In genomic region chr2:160091381-160091780, GRCh38 we compare ENCODE assay signal across 20 cellular contexts. TPM values are rescaled to one million over a fixed set of nuclear protein-coding genes. Genes with fewer than 3 reads are reported as not detected.
A peak's percentile ranks its signal among the peaks of the same experiment; 100 is the strongest.
DNase-seq lines count a peak whose midpoint lies in the region; ATAC-seq and TF ChIP-seq lines count a peak whose summit lies in the region.
"Had no signal": no experiment of that assay in that cellular context is flagged by ENCODE, and none has a peak within 500 bp of the region (broad histone marks: within the 10 kb centered on the region; RNA-seq: fewer than 3 reads in every experiment).

No MANE protein-coding gene starts in this region.

- intact Hi-C loops in IMR-90 (cut with micrococcal nuclease) = no loop called here
- intact Hi-C loops in CD4-positive, alpha-beta memory T cell (cut with micrococcal nuclease) = no loop called here

- no peak overlapping the region for H3K9ac ChIP-seq in IMR-90 (ENCODE audit: low read depth, low read length)

- H2BK20ac ChIP-seq in IMR-90 (ENCODE audit: low read depth, low read length) = no peak overlapping the region

- no TSS peak for BruUV-seq in IMR-90 (replicated peaks; lab: Mats Ljungman, UMichigan)

- no peak overlapping the region for H2BK15ac ChIP-seq in IMR-90 (ENCODE audit: low read depth, low read length)

- peaks cover 25% of the 10 kb centered on the region for H3K9me3 ChIP-seq in IMR-90 (ENCODE audit: control insufficient read depth, insufficient read depth, low read length)
- H3K9me3 ChIP-seq in CD4-positive, alpha-beta memory T cell (ENCODE audit: control insufficient read depth in 1 of 2, low read length in 2 of 2) = peaks cover 0 to 18% of the 10 kb centered on the region in 2 donors

- no peaks in the 10 kb centered on the region for H3K9me1 ChIP-seq in IMR-90 (ENCODE audit: insufficient read depth, low read length)

- H3K14ac ChIP-seq in IMR-90 (replicated peaks; ENCODE audit: low read depth, low read length) = no peak overlapping the region

- H3K4me2 ChIP-seq in IMR-90 (ENCODE audit: low read depth, low read length) = no peak overlapping the region

- H2BK120ac ChIP-seq in IMR-90 (ENCODE audit: low read depth, low read length) = no peak overlapping the region

- no peak overlapping the region for H2AFZ ChIP-seq in IMR-90 (replicated peaks; ENCODE audit: low read length, poor library complexity)

- DNase-seq in AG09309 (ENCODE audit: low read depth) (peak; percentile 24), IMR-90 (peak; percentile 54), choroid plexus epithelial cell (ENCODE audit: low read depth) (peak; percentile 26), glomerular visceral epithelial cell (ENCODE audit: extremely low spot score) (peak; percentile 21), NCI-H2107 treated with DMSO at 0.1 percent for 48 hours (lab: John Stamatoyannopoulos, UW; ENCODE audit: unreplicated experiment) (no peak), immature natural killer cell (no peak), GM13977 (ENCODE audit: low spot score) (no peak)
- DNase-seq in CD4-positive, alpha-beta memory T cell = no peak
- DNase-seq: activated CD4-positive, alpha-beta T cell treated with anti-CD3 and anti-CD28 coated beads for 36 hours; activated gamma-delta T cell treated with Interleukin-2 at 50 U/mL for 16 hours; anterior cingulate cortex; Caco-2; dorsolateral prefrontal cortex; NCI-H2081; NCI-H524; psoas muscle had no signal

- H3K4me3 ChIP-seq in AG09309 (ENCODE audit: control insufficient read depth, low read depth, low read length) = no peak overlapping the region
- H3K4me3 ChIP-seq in IMR-90 (ENCODE audit: insufficient read depth, low read depth, low read length) = no peak overlapping the region
- H3K4me3 ChIP-seq in choroid plexus epithelial cell (ENCODE audit: low read depth, low read length) = no peak overlapping the region
- H3K4me3 ChIP-seq in CD4-positive, alpha-beta memory T cell (ENCODE audit: low read length in 2 of 2) = no peak overlapping the region
- H3K4me3 ChIP-seq: dorsolateral prefrontal cortex, lung, psoas muscle, SJSA1 had no signal

- dilution Hi-C loops in IMR-90 (cut with HindIII; ENCODE audit: low sequenced_read_pairs, unreplicated experiment) = no loop called here

- no peak overlapping the region for H3K4ac ChIP-seq in IMR-90 (ENCODE audit: low read depth, low read length)

- peaks cover 7 to 13% of the 10 kb centered on the region in 2 donors for H3K36me3 Mint-ChIP-seq in CD4-positive, alpha-beta memory T cell
- peaks cover 4 to 26% (median 13%) of the 10 kb centered on the region in 3 donors for H3K36me3 Mint-ChIP-seq in immature natural killer cell

- no peak overlapping the region for H2AK9ac ChIP-seq in IMR-90 (replicated peaks; ENCODE audit: low read depth, low read length, poor library complexity)

- ATAC-seq in IMR-90 (ENCODE audit: low read depth) = 0 out of 2 replicates have a peak, but pooled peaks have one; percentile 17
- ATAC-seq: activated CD4-positive, alpha-beta T cell treated with anti-CD3 and anti-CD28 coated beads for 36 hours; psoas muscle had no signal

- H4K8ac ChIP-seq in IMR-90 (ENCODE audit: low read depth in 2 of 2, low read length in 2 of 2) = no peak overlapping the region

- peaks cover 9 to 82% (median 58%) of the 10 kb centered on the region in 8 donors for H3K9me3 Mint-ChIP-seq in CD4-positive, alpha-beta memory T cell
- H3K9me3 Mint-ChIP-seq in immature natural killer cell = peaks cover 29 to 66% (median 43%) of the 10 kb centered on the region in 6 donors

- H2AK5ac ChIP-seq in IMR-90 (ENCODE audit: low read depth, low read length) = no peak overlapping the region

- POLR2A ChIA-PET in IMR-90 (lab: Charles Lee; ENCODE audit: unreplicated experiment) = no interaction called here
- POLR2A ChIA-PET in CD4-positive, alpha-beta memory T cell (lab: Charles Lee; ENCODE audit: partially characterized antibody) = no interaction called here

- H3K18ac ChIP-seq in IMR-90 (ENCODE audit: low read depth, low read length) = no peak overlapping the region

- no peak overlapping the region for H3K27ac ChIP-seq in IMR-90 (ENCODE audit: insufficient read depth, low read length)
- H3K27ac ChIP-seq in CD4-positive, alpha-beta memory T cell (ENCODE audit: low read depth, low read length) = no peak overlapping the region
- H3K27ac ChIP-seq: dorsolateral prefrontal cortex, psoas muscle, SJSA1 had no signal

- TF ChIP-seq CTCF in AG09309 (IDR thresholded peaks at IDR 0.05; ENCODE audit: control insufficient read depth, insufficient read depth, low read depth, low read length, missing control alignments) (no peak), IMR-90 (conservative IDR thresholded peaks at IDR 0.05; ENCODE audit: low read depth, low read length) (no peak), choroid plexus epithelial cell (conservative IDR thresholded peaks at IDR 0.05; ENCODE audit: low read depth, low read length) (no peak), GM13977 (IDR thresholded peaks at IDR 0.05; ENCODE audit: extremely low read depth, insufficient read depth, missing control alignments) (no peak)

- TF ChIP-seq POLR2A in IMR-90 (IDR thresholded peaks at IDR 0.05; ENCODE audit: low read depth, low read length) = no peak

- H3K27ac Mint-ChIP-seq in CD4-positive, alpha-beta memory T cell = no peak overlapping the region
- H3K27ac Mint-ChIP-seq in immature natural killer cell = no peak overlapping the region
- H3K27ac Mint-ChIP-seq: activated CD4-positive, alpha-beta T cell treated with anti-CD3 and anti-CD28 coated beads for 36 hours; nephron; T-helper 2 cell treated with Interferon-gamma antibody and Interleukin-4, amounts not matched to agents 5 μg/mL and 100 μg/mL, for 36 hours had no signal

- H3K4me1 ChIP-seq in IMR-90 (ENCODE audit: control insufficient read depth, insufficient read depth, low read length) = no peaks in the 10 kb centered on the region
- no peaks in the 10 kb centered on the region for H3K4me1 ChIP-seq in CD4-positive, alpha-beta memory T cell (ENCODE audit: insufficient read depth, low read length)
- H3K4me1 ChIP-seq: Caco-2, psoas muscle, SJSA1 had no signal

- H4K20me1 ChIP-seq in IMR-90 (ENCODE audit: insufficient read depth, low read length) = no peaks in the 10 kb centered on the region

- no peak overlapping the region for H3K4me3 Mint-ChIP-seq in CD4-positive, alpha-beta memory T cell
- no peak overlapping the region for H3K4me3 Mint-ChIP-seq in immature natural killer cell
- H3K4me3 Mint-ChIP-seq: activated CD4-positive, alpha-beta T cell treated with anti-CD3 and anti-CD28 coated beads for 36 hours; nephron; T-helper 2 cell treated with Interferon-gamma antibody and Interleukin-4, amounts not matched to agents 5 μg/mL and 100 μg/mL, for 36 hours had no signal

- no peak for TF ChIP-seq RAD21 in IMR-90 (IDR thresholded peaks at IDR 0.05; ENCODE audit: low read length)

- H3K4me1 Mint-ChIP-seq in CD4-positive, alpha-beta memory T cell = no peaks in the 10 kb centered on the region
- H3K4me1 Mint-ChIP-seq in immature natural killer cell = no peaks in the 10 kb centered on the region
- H3K4me1 Mint-ChIP-seq: nephron had no signal

- H3K27me3 ChIP-seq in IMR-90 (ENCODE audit: control insufficient read depth, insufficient read depth, low read length) = no peaks in the 10 kb centered on the region
- no peaks in the 10 kb centered on the region for H3K27me3 ChIP-seq in CD4-positive, alpha-beta memory T cell (ENCODE audit: insufficient read depth, low read length)
- H3K27me3 ChIP-seq: dorsolateral prefrontal cortex, SJSA1 had no signal

- no peaks in the 10 kb centered on the region for H3K36me3 ChIP-seq in IMR-90 (ENCODE audit: control insufficient read depth, insufficient read depth, low read length)
- no peaks in the 10 kb centered on the region for H3K36me3 ChIP-seq in CD4-positive, alpha-beta memory T cell (ENCODE audit: insufficient read depth, low read length)
- H3K36me3 ChIP-seq: SJSA1 had no signal

- no peak overlapping the region for H4K5ac ChIP-seq in IMR-90 (ENCODE audit: low read depth, low read length)

- no peak overlapping the region for H2BK5ac ChIP-seq in IMR-90 (ENCODE audit: low read depth, low read length, poor library complexity, severe bottlenecking)

- no peaks in the 10 kb centered on the region for H3K79me1 ChIP-seq in IMR-90 (ENCODE audit: low read depth in 1 of 2, low read length in 2 of 2)

- CTCF ChIA-PET in IMR-90 (lab: Yijun Ruan, JAX) = no interaction called here
- CTCF ChIA-PET in CD4-positive, alpha-beta memory T cell (lab: Charles Lee; ENCODE audit: partially characterized antibody) = interaction anchor here (1.2 kb wide), 1 partner anchor 19 kb away, joined by 4 read pairs; no protein-coding TSS in a partner anchor

- no peak overlapping the region for H3K56ac ChIP-seq in IMR-90 (ENCODE audit: extremely low read depth, insufficient read depth, low read length)

- no peak overlapping the region for H3K23ac ChIP-seq in IMR-90 (ENCODE audit: low read depth, low read length)

- peaks cover 11 to 15% of the 10 kb centered on the region in 2 donors for H3K27me3 Mint-ChIP-seq in CD4-positive, alpha-beta memory T cell
- peaks cover 0 to 15% (median 1%) of the 10 kb centered on the region in 3 donors for H3K27me3 Mint-ChIP-seq in immature natural killer cell (ENCODE audit: low read depth in 3 of 3)

- no peak overlapping the region for H4K91ac ChIP-seq in IMR-90 (ENCODE audit: insufficient read depth, low read depth, low read length)

- in situ Hi-C loops in IMR-90 (cut with MboI; ENCODE audit: low sequenced_read_pairs) (no loop called here), GM13977 (cut with MboI; ENCODE audit: low pct_unique_long_range_greater_than_20kb, low sequenced_read_pairs, unreplicated experiment) (no loop called here)

TF ChIP-seq in IMR-90, 13 proteins besides CTCF, POLR2A, EP300 and RAD21:
- TF ChIP-seq CHD1 (IDR thresholded peaks at IDR 0.05; ENCODE audit: low read depth, low read length) (no peak), CEBPB (IDR thresholded peaks at IDR 0.05; ENCODE audit: low read depth, low read length) (0 out of 2 replicates have a peak, but pooled peaks have one; percentile 40)

RNA-seq across cellular contexts. Expression of gene PLA2R1, which starts 29.0 kb away (rescaled TPM):
- 0.28 and 0.54 TPM in 2 replicates for total RNA-seq in IMR-90 (2012; rRNA removed)
- polyA plus RNA-seq in IMR-90 (2012; rRNA removed) (0.24 and 0.43 TPM in 2 replicates), immature natural killer cell (not detected)
- polyA plus RNA-seq in IMR-90 (2012; cell fraction: cytosol; rRNA removed) = 0.16 and 0.19 TPM in 2 replicates
- 0.17 and 1.6 TPM in 2 replicates for polyA plus RNA-seq in IMR-90 (2012; cell fraction: nucleus; rRNA removed; ENCODE audit: low replicate concordance)
- not detected for total RNA-seq in CD4-positive, alpha-beta memory T cell
- polyA plus RNA-seq in CD4-positive, alpha-beta memory T cell = not detected

Comparison
In these comparisons a context has a peak if more than half of its experiments do, and no peak if none do; other contexts are left out.
1. DNase-seq: peak in AG09309 (single experiment), IMR-90 (single experiment), choroid plexus epithelial cell (single experiment) and glomerular visceral epithelial cell (single experiment); none in CD4-positive, alpha-beta memory T cell (0 of 5), NCI-H2107 treated with DMSO at 0.1 percent for 48 hours (single experiment), immature natural killer cell (0 of 3) and GM13977 (single experiment).